6 cellular contexts compared by ENCODE assay signal in genomic region chr1:184530226-184530625, GRCh38.
"Had no signal": no experiment of that assay in that cellular context is flagged by ENCODE, and none has a peak within 500 bp of the region (broad histone marks: within the 10 kb centered on the region; RNA-seq: fewer than 3 reads in every experiment).

No MANE protein-coding gene starts in this region.

- H3K27ac ChIP-seq: GM23248 had no signal

- FAIRE-seq: HTR-8/SVneo had no signal

- H3K4me3 ChIP-seq: GM23248, HAP-1 had no signal

- DNase-seq: GM23248, GOT3, H7, KBM-7 had no signal

- H3K9me3 ChIP-seq: HAP-1 had no signal

- H3K36me3 ChIP-seq: HAP-1 had no signal

- H3K4me1 ChIP-seq: HAP-1 had no signal
